ENCODE assay signal across 22 cellular contexts in the genomic region with DNA sequence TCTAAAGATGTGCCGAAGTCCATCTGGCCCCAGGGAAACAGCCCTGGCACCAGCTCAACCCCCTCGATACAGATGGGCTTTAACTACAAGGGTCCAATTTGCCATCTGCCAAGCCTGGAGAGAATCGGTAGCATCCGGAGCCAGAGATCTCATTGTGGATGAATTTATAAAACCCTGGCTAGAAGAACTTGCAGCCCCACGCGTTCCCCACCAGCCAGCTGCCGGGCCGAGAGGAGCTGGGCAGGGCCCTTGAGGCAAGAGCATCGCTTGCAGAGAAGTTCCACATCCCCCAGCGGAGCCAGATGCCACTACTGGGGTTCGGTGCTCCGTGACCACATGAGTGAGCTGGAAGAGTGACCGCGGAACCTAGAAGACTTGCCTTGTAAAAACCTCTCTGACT.
DNase-seq lines count a peak whose midpoint lies in the region; ATAC-seq, FAIRE-seq and TF ChIP-seq lines count a peak whose summit lies in the region.
"Had no signal": no experiment of that assay in that cellular context is flagged by ENCODE, and none has a peak within 500 bp of the region (broad histone marks: within the 10 kb centered on the region; RNA-seq: fewer than 3 reads in every experiment).

No MANE protein-coding gene starts in this region.

- no peaks in the 10 kb centered on the region for H3K9me3 Mint-ChIP-seq in stimulated activated memory B cell treated with anti-CD40 and anti-IgM and Interleukin-4, amounts not matched to agents 10 μg/mL and 1 μg/mL and 100 μg/mL, for 72 hours

- H3K27me3 Mint-ChIP-seq in stimulated activated memory B cell treated with anti-CD40 and anti-IgM and Interleukin-4, amounts not matched to agents 10 μg/mL and 1 μg/mL and 100 μg/mL, for 72 hours, result no peaks in the 10 kb centered on the region
- H3K27me3 Mint-ChIP-seq: CD4-positive, alpha-beta memory T cell had no signal

- H4K20me1 ChIP-seq in HCT116 (ENCODE audit: insufficient read depth) (no peaks in the 10 kb centered on the region), GM12878 (ENCODE audit: control insufficient read depth, insufficient read depth) (no peaks in the 10 kb centered on the region)

- no peak for TF ChIP-seq EP300 in GM12878 (IDR thresholded peaks at IDR 0.05; ENCODE audit: borderline replicate concordance in 1 of 2, control insufficient read depth in 1 of 2, low read depth in 2 of 2, low read length in 2 of 2)

- CTCF ChIA-PET in HCT116 (lab: Charles Lee), result no interaction called here
- CTCF ChIA-PET in GM12878 (lab: Yijun Ruan, JAX), result interaction anchor here (0.8 to 9.2 kb wide), 2 partner anchors 23 to 93 kb away, joined by 3 to 74 read pairs; no protein-coding TSS in a partner anchor

- SMC1A ChIA-PET in GM12878 (lab: Charles Lee; ENCODE audit: uncharacterized antibody, unreplicated experiment), result interaction anchor here (1.1 to 10.7 kb wide), 10 partner anchors 13 to 279 kb away, joined by 3 to 156 read pairs (median 6); partner anchors contain the start of gene NOL11

- no peaks in the 10 kb centered on the region for H3K79me2 ChIP-seq in HCT116 (ENCODE audit: insufficient read depth, low read length)
- H3K79me2 ChIP-seq in GM12878 (ENCODE audit: control insufficient read depth, insufficient read depth, low read length), result no peaks in the 10 kb centered on the region; the same call in none of the 2 replicates

- BruUV-seq in HCT116 (replicated peaks; lab: Mats Ljungman, UMichigan) (no TSS peak), GM12878 (replicated peaks; lab: Mats Ljungman, UMichigan) (no TSS peak)

- in situ Hi-C loops in GM12878 (cut with MboI), result no loop called here
- in situ Hi-C loops in GM13976 (cut with MboI; ENCODE audit: low sequenced_read_pairs, unreplicated experiment), result no loop called here

- no peak for TF ChIP-seq RAD21 in HCT116 (IDR thresholded peaks at IDR 0.05; ENCODE audit: low read depth)
- no peak for TF ChIP-seq RAD21 in GM12878 (IDR thresholded peaks at IDR 0.05; ENCODE audit: insufficient read depth, low read depth, low read length)

- ATAC-seq in HCT116 (no peak), GM12878 (no peak)
- no peak for ATAC-seq in stimulated activated memory B cell treated with anti-CD40 and anti-IgM and Interleukin-4, amounts not matched to agents 10 μg/mL and 1 μg/mL and 100 μg/mL, for 72 hours
- ATAC-seq: A549, Panc1 had no signal

- no peak overlapping the region for H3K4me3 Mint-ChIP-seq in stimulated activated memory B cell treated with anti-CD40 and anti-IgM and Interleukin-4, amounts not matched to agents 10 μg/mL and 1 μg/mL and 100 μg/mL, for 72 hours
- H3K4me3 Mint-ChIP-seq: CD4-positive, alpha-beta memory T cell had no signal

- no peaks in the 10 kb centered on the region for H3K4me1 ChIP-seq in HCT116 (ENCODE audit: control insufficient read depth in 1 of 2, insufficient read depth in 2 of 2, low read length in 2 of 2)
- peaks cover 69% of the 10 kb centered on the region for H3K4me1 ChIP-seq in GM12878 (ENCODE audit: control insufficient read depth, insufficient read depth, low read length)
- H3K4me1 ChIP-seq: A549, Caco-2 had no signal

- H3K4me1 Mint-ChIP-seq in stimulated activated memory B cell treated with anti-CD40 and anti-IgM and Interleukin-4, amounts not matched to agents 10 μg/mL and 1 μg/mL and 100 μg/mL, for 72 hours, result peaks cover 34% of the 10 kb centered on the region

- H3K9ac ChIP-seq in HCT116 (ENCODE audit: low read length) (no peak overlapping the region), GM12878 (ENCODE audit: control insufficient read depth, insufficient read depth, low read length) (no peak overlapping the region)
- H3K9ac ChIP-seq: SK-N-SH had no signal

- H3K36me3 Mint-ChIP-seq in stimulated activated memory B cell treated with anti-CD40 and anti-IgM and Interleukin-4, amounts not matched to agents 10 μg/mL and 1 μg/mL and 100 μg/mL, for 72 hours, result peaks cover 22% of the 10 kb centered on the region

- no peak for TF ChIP-seq CTCF in HCT116 (IDR thresholded peaks at IDR 0.05 in 2 of 3, conservative IDR thresholded peaks at IDR 0.05 in 1 of 3; ENCODE audit: borderline replicate concordance in 1 of 3, insufficient read depth in 1 of 3, low read depth in 2 of 3, low read length in 2 of 3)
- TF ChIP-seq CTCF in GM12878 (IDR thresholded peaks at IDR 0.05 in 2 of 3, conservative IDR thresholded peaks at IDR 0.05 in 1 of 3; ENCODE audit: control insufficient read depth in 2 of 3, extremely low read depth in 1 of 3, insufficient read depth in 1 of 3, low read depth in 3 of 3, low read length in 3 of 3), result no peak
- TF ChIP-seq CTCF in dorsolateral prefrontal cortex (IDR thresholded peaks at IDR 0.05 in 54 of 56, conservative IDR thresholded peaks at IDR 0.05 in 2 of 56; ENCODE audit: low read depth in 1 of 56, partially characterized antibody in 56 of 56), result no peak
- no peak for TF ChIP-seq CTCF in GM13976 (IDR thresholded peaks at IDR 0.05; ENCODE audit: borderline replicate concordance, control extremely low read depth, extremely low read depth, insufficient read depth, missing control alignments)

- POLR2A ChIA-PET in HCT116 (lab: Charles Lee) (no interaction called here), GM12878 (lab: Charles Lee) (interaction anchor here (0.6 to 5.7 kb wide), 2 partner anchors 79 to 82 kb away, joined by 4 to 53 read pairs; no protein-coding TSS in a partner anchor)

- intact Hi-C loops in HCT116 (cut with micrococcal nuclease), result no loop called here
- intact Hi-C loops in GM12878 (cut with micrococcal nuclease; ENCODE audit: unreplicated experiment), result loop anchor here (10.0 kb wide), 1 partner anchor 162 kb away; no protein-coding TSS in a partner anchor
- intact Hi-C loops in dorsolateral prefrontal cortex (cut with DNase I), result no loop called here

- no peak overlapping the region for H3K4me2 ChIP-seq in HCT116 (ENCODE audit: low read length)
- no peak overlapping the region; the same call in 1 of the 2 replicates for H3K4me2 ChIP-seq in GM12878 (ENCODE audit: control insufficient read depth, insufficient read depth)
- H3K4me2 ChIP-seq: A549, SK-N-SH had no signal

- H3K36me3 ChIP-seq in HCT116 (ENCODE audit: control insufficient read depth in 1 of 2, insufficient read depth in 2 of 2, low read length in 2 of 2) (no peaks in the 10 kb centered on the region), GM12878 (ENCODE audit: control insufficient read depth in 2 of 2, insufficient read depth in 2 of 2, low read length in 1 of 2) (peaks cover 3 to 6% of the 10 kb centered on the region in 2 experiments; a peak in 3 of 4 replicates)

- H3K27me3 ChIP-seq in HCT116 (ENCODE audit: insufficient read depth, low read length), result no peaks in the 10 kb centered on the region
- no peaks in the 10 kb centered on the region for H3K27me3 ChIP-seq in GM12878 (replicated peaks in 1 of 2; ENCODE audit: control insufficient read depth in 2 of 2, insufficient read depth in 2 of 2, low read length in 1 of 2)
- no peaks in the 10 kb centered on the region for H3K27me3 ChIP-seq in dorsolateral prefrontal cortex

- DNase-seq in HCT116 (ENCODE audit: low read depth, low spot score) (no peak), NCI-H524 (lab: John Stamatoyannopoulos, UW) (peak; percentile 99 to 100), GM12878 (ENCODE audit: low read depth, low spot score) (no peak), dorsolateral prefrontal cortex (no peak), GM13976 (ENCODE audit: low spot score) (no peak)
- no peak for DNase-seq in activated CD4-positive, alpha-beta T cell treated with anti-CD3 and anti-CD28 coated beads, Interleukin-2, amount 50 U/mL, for 4 hours
- DNase-seq: Caco-2; CD4-positive, alpha-beta memory T cell; DMS153; GOT3; NCI-H1048; NCI-H1417 treated with DMSO at 0.1 percent for 48 hours; NCI-H1930; NCI-H345; NCI-H526 treated with DMSO at 0.1 percent for 48 hours; SIG-M5; SK-N-SH; T-helper 2 cell had no signal

- 98% methylated on average over 14 of the region's 14 CpGs for WGBS in GM12878 (ENCODE audit: insufficient coverage, insufficient replicate concordance, low lambda C conversion rate, missing lambda C conversion rate)

- H2AFZ ChIP-seq in HCT116 (ENCODE audit: low read depth, low read length, poor library complexity, severe bottlenecking) (no peak overlapping the region), GM12878 (ENCODE audit: control insufficient read depth, low read depth, low read length) (no peak overlapping the region)

- FAIRE-seq in GM12878 (lab: Jason Lieb, UNC), result no peak
- FAIRE-seq: A549, HTR-8/SVneo had no signal

- TF ChIP-seq POLR2A in HCT116 (IDR thresholded peaks at IDR 0.05; ENCODE audit: borderline replicate concordance, extremely low read depth, insufficient read depth, insufficient read length), result no peak
- no peak for TF ChIP-seq POLR2A in GM12878 (IDR thresholded peaks at IDR 0.05; ENCODE audit: low read depth, low read length)

- H3K27ac Mint-ChIP-seq in stimulated activated memory B cell treated with anti-CD40 and anti-IgM and Interleukin-4, amounts not matched to agents 10 μg/mL and 1 μg/mL and 100 μg/mL, for 72 hours, result peak overlapping the region; percentile 89

- H3K4me3 ChIP-seq in HCT116 (replicated peaks in 1 of 2; ENCODE audit: low read depth in 1 of 2, low read length in 2 of 2) (no peak overlapping the region), GM12878 (no peak overlapping the region), dorsolateral prefrontal cortex (no peak overlapping the region)
- H3K4me3 ChIP-seq: A549 had no signal

- H3K9me3 ChIP-seq in HCT116 (ENCODE audit: control insufficient read depth in 1 of 2, insufficient read depth in 1 of 2, low read depth in 1 of 2, low read length in 2 of 2) (no peaks in the 10 kb centered on the region), GM12878 (replicated peaks; ENCODE audit: control insufficient read depth, insufficient read depth, low read length) (no peaks in the 10 kb centered on the region; the same call in 2 of the 3 replicates)
- H3K9me3 ChIP-seq: A549, SK-N-SH had no signal

- no peaks in the 10 kb centered on the region for H3K9me2 ChIP-seq in HCT116 (ENCODE audit: insufficient read depth)
- H3K9me2 ChIP-seq: SK-N-SH had no signal

- H3K27ac ChIP-seq in HCT116 (ENCODE audit: low read depth, low read length) (no peak overlapping the region), GM12878 (ENCODE audit: control insufficient read depth, insufficient read depth) (peak overlapping the region; percentile 92), dorsolateral prefrontal cortex (peak overlapping the region in 5 of 59 donors; percentile 3 to 44 (median 24))
- H3K27ac ChIP-seq: A549 had no signal

- RAD21 ChIA-PET in HCT116 (lab: Charles Lee; ENCODE audit: low non-redundant PET in 1 of 2, low total read pairs in 2 of 2, uncharacterized antibody in 2 of 2, unreplicated experiment in 2 of 2) (no interaction called here), GM12878 (lab: Charles Lee; ENCODE audit: unreplicated experiment) (interaction anchor here (1.6 to 6.8 kb wide), 3 partner anchors 36 to 78 kb away, joined by 5 to 80 read pairs (median 29); no protein-coding TSS in a partner anchor)

TF ChIP-seq in HCT116, 20 proteins besides CTCF, POLR2A, EP300 and RAD21:
- TF ChIP-seq ZFX (IDR thresholded peaks at IDR 0.05), result peak; percentile 17; the same call in 1 of the 2 replicates
- no peak for TF ChIP-seq EZH2 (IDR thresholded peaks at IDR 0.05)

TF ChIP-seq in GM12878, 131 proteins besides CTCF, POLR2A, EP300 and RAD21 (continues in another document):
- no peak for TF ChIP-seq BRCA1 (IDR thresholded peaks at IDR 0.05; ENCODE audit: low read depth, low read length)
- TF ChIP-seq CREB1 (IDR thresholded peaks at IDR 0.05; ENCODE audit: low read depth), result no peak
- no peak for TF ChIP-seq IKZF2 (IDR thresholded peaks at IDR 0.05)

Comparison
In these comparisons a context has a peak if more than half of its experiments do, and no peak if none do; other contexts are left out.
1. DNase-seq: peak in NCI-H524 (2 of 2); none in HCT116 (single experiment), GM12878 (single experiment), dorsolateral prefrontal cortex (0 of 10), GM13976 (single experiment) and activated CD4-positive, alpha-beta T cell treated with anti-CD3 and anti-CD28 coated beads, Interleukin-2, amount 50 U/mL, for 4 hours (0 of 2).